ENCODE assay signal across 17 cellular contexts in genomic region chr7:30906014-30906413, GRCh38. TPM values are rescaled to one million over a fixed set of nuclear protein-coding genes. Genes with fewer than 3 reads are reported as not detected.
DNase-seq lines count a peak whose midpoint lies in the region; ATAC-seq, FAIRE-seq and TF ChIP-seq lines count a peak whose summit lies in the region.
"Had no signal": no experiment of that assay in that cellular context is flagged by ENCODE, and none has a peak within 500 bp of the region (broad histone marks: within the 10 kb centered on the region; RNA-seq: fewer than 3 reads in every experiment).

No MANE protein-coding gene starts in this region.

- 79% methylated on average over 7 of the region's 7 CpGs for WGBS in SK-N-SH (ENCODE audit: low lambda C conversion rate)
- WGBS in lung, 2 donors = 51 to 71% methylated on average over 7 of the region's 7 CpGs

- H3K9me3 ChIP-seq in SK-N-SH = no peaks in the 10 kb centered on the region
- no peaks in the 10 kb centered on the region for H3K9me3 ChIP-seq in lung (ENCODE audit: control insufficient read depth in 2 of 2, insufficient read depth in 1 of 2, low read length in 1 of 2)
- H3K9me3 ChIP-seq in stomach smooth muscle (ENCODE audit: control insufficient read depth in 2 of 2, low read length in 2 of 2) = no peaks in the 10 kb centered on the region

- H3K4me1 ChIP-seq in SK-N-SH (ENCODE audit: control insufficient read depth in 1 of 2, insufficient read depth in 2 of 2, low read depth in 1 of 2, low read length in 1 of 2) (peaks cover 18 to 46% of the 10 kb centered on the region in 2 experiments; a peak in 3 of 4 replicates), lung (ENCODE audit: control insufficient read depth in 2 of 2, insufficient read depth in 2 of 2, low read length in 2 of 2) (peaks cover under 1 to 43% of the 10 kb centered on the region in 2 donors), stomach smooth muscle (ENCODE audit: control insufficient read depth, insufficient read depth, low read length) (peaks cover 57% of the 10 kb centered on the region)

- FAIRE-seq in H54 (lab: Jason Lieb, UNC) (no peak), HTR-8/SVneo (lab: Jason Lieb, UNC) (no peak)

- peaks cover 4% of the 10 kb centered on the region for H3F3A ChIP-seq in SK-N-SH (replicated peaks; ENCODE audit: insufficient read depth)

- peak overlapping the region; percentile 59 for H3K4me2 ChIP-seq in SK-N-SH

- TF ChIP-seq EP300 in SK-N-SH (IDR thresholded peaks at IDR 0.05; ENCODE audit: borderline replicate concordance in 1 of 2, low read depth in 1 of 2, low read length in 1 of 2) = no peak

- H3K27me3 ChIP-seq in SK-N-SH (ENCODE audit: insufficient read depth) (no peaks in the 10 kb centered on the region), lung (ENCODE audit: control insufficient read depth, insufficient read depth) (no peaks in the 10 kb centered on the region), stomach smooth muscle (ENCODE audit: control insufficient read depth in 1 of 2, insufficient read depth in 2 of 2, low read length in 2 of 2) (no peaks in the 10 kb centered on the region)

- peak; percentile 67 for ATAC-seq in lung (ENCODE audit: insufficient read depth, low FRiP score)
- no peak for ATAC-seq in HG02678 (IDR thresholded peaks at IDR 0.05; ENCODE audit: unreplicated experiment)
- ATAC-seq in HG03469 (IDR thresholded peaks at IDR 0.05; ENCODE audit: unreplicated experiment) = no peak
- ATAC-seq: activated naive CD8-positive, alpha-beta T cell treated with anti-CD3 and anti-CD28 coated beads, Interleukin-2, amount 50 U/mL, for 24 hours; Panc1 had no signal

- CTCF ChIA-PET in SK-N-SH (lab: Yijun Ruan, JAX) = interaction anchor here (1.2 to 10.9 kb wide), 5 partner anchors 33 to 217 kb away, joined by 4 to 84 read pairs (median 6); no protein-coding TSS in a partner anchor

- H3K9me2 ChIP-seq in SK-N-SH = no peaks in the 10 kb centered on the region

- no peaks in the 10 kb centered on the region for H3K79me2 ChIP-seq in SK-N-SH (ENCODE audit: insufficient read depth)

- peak overlapping the region; percentile 53 for H2AFZ ChIP-seq in SK-N-SH (ENCODE audit: low read depth)

- no peak for TF ChIP-seq POLR2A in H54 (IDR thresholded peaks at IDR 0.05; ENCODE audit: low read depth, low read length)

- peak; percentile 73 for DNase-seq in H54 (ENCODE audit: insufficient read length, low spot score)
- DNase-seq in SK-N-SH = no peak
- peak; percentile 82 for DNase-seq in lung (ENCODE audit: low spot score)
- DNase-seq in HTR-8/SVneo (ENCODE audit: insufficient read length, low spot score) = no peak
- DNase-seq: activated CD4-positive, alpha-beta T cell treated with anti-CD3 and anti-CD28 coated beads, Interleukin-2, amount 10 ng/mL, durations not matched to agents 24 days and 14 days; activated naive CD8-positive, alpha-beta T cell treated with anti-CD3 and anti-CD28 coated beads, Interleukin-2, amount 50 U/mL, for 24 hours; activated T-cell treated with anti-CD3 and anti-CD28 coated beads, Interleukin-2, amount 50 U/mL, for 1 hour; NCI-H1092 treated with DMSO at 0.1 percent for 48 hours; stimulated activated CD4-positive, alpha-beta T cell treated with anti-CD3 and anti-CD28 coated beads, Interleukin-1b, Interleukin-23, amount 100 ng/mL, for 48 hours had no signal

- H3K36me3 ChIP-seq in SK-N-SH (replicated peaks in 1 of 2; ENCODE audit: control insufficient read depth in 1 of 2, insufficient read depth in 2 of 2, low read length in 1 of 2) (no peaks in the 10 kb centered on the region), lung (ENCODE audit: control insufficient read depth in 2 of 2, insufficient read depth in 2 of 2, low read length in 2 of 2) (no peaks in the 10 kb centered on the region), stomach smooth muscle (ENCODE audit: control insufficient read depth in 2 of 2, insufficient read depth in 2 of 2, low read length in 2 of 2) (peaks cover 0 to 2% of the 10 kb centered on the region in 2 donors)

- H3K4me3 ChIP-seq in SK-N-SH (ENCODE audit: low read depth in 2 of 2, low read length in 1 of 2) = no peak overlapping the region
- H3K4me3 ChIP-seq in lung = no peak overlapping the region
- H3K4me3 ChIP-seq in stomach smooth muscle (ENCODE audit: low read length in 2 of 2) = no peak overlapping the region

- TF ChIP-seq RAD21 in SK-N-SH (IDR thresholded peaks at IDR 0.05; ENCODE audit: low read length) = no peak

- no peaks in the 10 kb centered on the region for H4K20me1 ChIP-seq in SK-N-SH (ENCODE audit: insufficient read depth)

- H3K27ac ChIP-seq in SK-N-SH (ENCODE audit: low read depth in 2 of 2, low read length in 1 of 2) (peak overlapping the region; percentile 11 to 47; a peak in 2 of 4 replicates), lung (ENCODE audit: low read depth in 1 of 2, low read length in 1 of 2) (peak overlapping the region in 1 of 2 donors; percentile 73), stomach smooth muscle (ENCODE audit: low read length) (peak overlapping the region; percentile 24)
- H3K27ac ChIP-seq: C4-2B had no signal

- POLR2A ChIA-PET in SK-N-SH (lab: Yijun Ruan, JAX) = no interaction called here

- TF ChIP-seq CTCF in SK-N-SH (IDR thresholded peaks at IDR 0.05) (no peak), lung (IDR thresholded peaks at IDR 0.05; ENCODE audit: control extremely low read depth, extremely low read depth) (no peak)

- 0 out of 2 replicates have a peak overlapping the region, but pooled peaks have one; percentile 0 for H3K9ac ChIP-seq in SK-N-SH
- H3K9ac ChIP-seq in stomach smooth muscle (ENCODE audit: low read length in 2 of 2) = no peak overlapping the region

TF ChIP-seq in SK-N-SH, 30 proteins besides CTCF, POLR2A, EP300 and RAD21:
- TF ChIP-seq FOXM1 (IDR thresholded peaks at IDR 0.05; ENCODE audit: low read depth) (no peak), ZBTB33 (IDR thresholded peaks at IDR 0.05; ENCODE audit: borderline replicate concordance, low read depth) (no peak), ELF1 (IDR thresholded peaks at IDR 0.05) (no peak), RFX5 (IDR thresholded peaks at IDR 0.05; ENCODE audit: low read length) (no peak)
- TF ChIP-seq, protein P1, sequence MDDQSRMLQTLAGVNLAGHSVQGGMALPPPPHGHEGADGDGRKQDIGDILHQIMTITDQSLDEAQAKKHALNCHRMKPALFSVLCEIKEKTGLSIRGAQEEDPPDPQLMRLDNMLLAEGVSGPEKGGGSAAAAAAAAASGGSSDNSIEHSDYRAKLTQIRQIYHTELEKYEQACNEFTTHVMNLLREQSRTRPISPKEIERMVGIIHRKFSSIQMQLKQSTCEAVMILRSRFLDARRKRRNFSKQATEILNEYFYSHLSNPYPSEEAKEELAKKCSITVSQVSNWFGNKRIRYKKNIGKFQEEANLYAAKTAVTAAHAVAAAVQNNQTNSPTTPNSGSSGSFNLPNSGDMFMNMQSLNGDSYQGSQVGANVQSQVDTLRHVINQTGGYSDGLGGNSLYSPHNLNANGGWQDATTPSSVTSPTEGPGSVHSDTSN (IDR thresholded peaks at IDR 0.05) = no peak

RNA-seq across cellular contexts. Expression of gene AQP1, which starts 5.6 kb away (rescaled TPM):
- polyA plus RNA-seq in SK-N-SH (2012; rRNA removed) (1.7 and 2.4 TPM in 2 replicates), lung (100 to 1,000 TPM; 267 to 527 TPM)
- polyA plus RNA-seq in SK-N-SH (2012; cell fraction: cytosol; rRNA removed) = 1.5 and 1.6 TPM in 2 replicates
- polyA plus RNA-seq in SK-N-SH (2012; cell fraction: nucleus; rRNA removed) = 7.0 and 8.4 TPM in 2 replicates
- 100 to 1,000 TPM; 328 to 655 TPM for total RNA-seq in lung
- total RNA-seq: activated CD4-positive, alpha-beta T cell treated with anti-CD3 and anti-CD28 coated beads, Interleukin-2, amount 10 ng/mL, durations not matched to agents 24 days and 14 days had no signal

RNA-seq across cellular contexts. Expression of gene GHRHR, which starts 57.7 kb away (rescaled TPM):
- not detected in 2 replicates for polyA plus RNA-seq in SK-N-SH (2012; rRNA removed)
- polyA plus RNA-seq in SK-N-SH (2012; cell fraction: cytosol; rRNA removed) = not detected in 2 replicates
- polyA plus RNA-seq in SK-N-SH (2012; cell fraction: nucleus; rRNA removed) = not detected in 2 replicates
- under 1 TPM in 1 of 2 donors, not detected in 1; 0.77 TPM for total RNA-seq in lung
- polyA plus RNA-seq in lung = under 1 TPM; 0.38 to 0.77 TPM
- total RNA-seq: activated CD4-positive, alpha-beta T cell treated with anti-CD3 and anti-CD28 coated beads, Interleukin-2, amount 10 ng/mL, durations not matched to agents 24 days and 14 days; mesenteric fat pad; urinary bladder had no signal
- polyA plus RNA-seq: esophagus, urinary bladder had no signal

Comparison
In these comparisons a context has a peak if more than half of its experiments do, and no peak if none do; other contexts are left out.
1. DNase-seq: peak in H54 (single experiment) and lung (single experiment); none in SK-N-SH (single experiment) and HTR-8/SVneo (single experiment).
2. RNA of gene AQP1, which starts 5.6 kb away (polyA plus RNA-seq): 267 to 527 TPM in lung; 1.5 to 8.4 TPM in SK-N-SH; every median in the first group is over 10 times any median in the second.